8 cellular contexts compared by ENCODE assay signal in genomic region chr19:18109731-18110671, GRCh38. TPM values are rescaled to one million over a fixed set of nuclear protein-coding genes. Genes with fewer than 3 reads are reported as not detected.
DNase-seq lines count a peak whose midpoint lies in the region; ATAC-seq, FAIRE-seq and TF ChIP-seq lines count a peak whose summit lies in the region.

No MANE protein-coding gene starts in this region.

- FAIRE-seq in kidney (lab: Jason Lieb, UNC), result no peak

- no peaks in the 10 kb centered on the region for H3K4me1 ChIP-seq in RWPE2 (ENCODE audit: insufficient read depth, poor library complexity, severe bottlenecking)
- peaks cover 15 to 22% of the 10 kb centered on the region in 2 donors for H3K4me1 ChIP-seq in kidney (ENCODE audit: control insufficient read depth in 1 of 2, insufficient read depth in 1 of 2, low read depth in 1 of 2, low read length in 2 of 2)

- intact Hi-C loops in kidney (cut with DNase I), result no loop called here

- H3K9me3 ChIP-seq in RWPE2 (ENCODE audit: severe bottlenecking), result no peaks in the 10 kb centered on the region
- no peaks in the 10 kb centered on the region for H3K9me3 ChIP-seq in kidney (ENCODE audit: control insufficient read depth in 1 of 2, low read length in 2 of 2)

- H3K36me3 ChIP-seq in RWPE2 (ENCODE audit: low read depth), result peaks cover 6% of the 10 kb centered on the region; the same call in 1 of the 2 replicates
- H3K36me3 ChIP-seq in brain microvascular endothelial cell (replicated peaks), result no peaks in the 10 kb centered on the region
- peaks cover 3 to 11% of the 10 kb centered on the region in 2 donors for H3K36me3 ChIP-seq in kidney (ENCODE audit: control insufficient read depth in 1 of 2, insufficient read depth in 2 of 2, low read length in 2 of 2)

- no peaks in the 10 kb centered on the region for H3K27me3 ChIP-seq in RWPE2 (ENCODE audit: insufficient read depth, poor library complexity, severe bottlenecking)
- no peaks in the 10 kb centered on the region for H3K27me3 ChIP-seq in brain microvascular endothelial cell (replicated peaks)

- ATAC-seq in RWPE2 (ENCODE audit: low read depth) (peak; percentile 67), GM19455 (IDR thresholded peaks at IDR 0.05; ENCODE audit: unreplicated experiment) (no peak)

- H3K27ac ChIP-seq in RWPE2 (ENCODE audit: poor library complexity, severe bottlenecking), result no peak overlapping the region
- H3K27ac ChIP-seq in brain microvascular endothelial cell, result no peak overlapping the region
- peak overlapping the region; percentile 71 to 77 for H3K27ac ChIP-seq in kidney (ENCODE audit: low read depth in 2 of 2, low read length in 2 of 2)

- peak overlapping the region; percentile 73 for H3K4me3 ChIP-seq in RWPE2 (ENCODE audit: severe bottlenecking)
- peak overlapping the region; percentile 63 for H3K4me3 ChIP-seq in brain microvascular endothelial cell (ENCODE audit: low read depth, low read length)
- H3K4me3 ChIP-seq in kidney (ENCODE audit: low read length in 2 of 2), result peak overlapping the region; percentile 58 to 74

- TF ChIP-seq CTCF in RWPE2 (IDR thresholded peaks at IDR 0.05; ENCODE audit: poor library complexity, severe bottlenecking), result no peak
- no peak for TF ChIP-seq CTCF in brain microvascular endothelial cell (IDR thresholded peaks at IDR 0.05; ENCODE audit: low read depth, low read length, missing control alignments)
- TF ChIP-seq CTCF in kidney (IDR thresholded peaks at IDR 0.05; ENCODE audit: borderline replicate concordance, extremely low read depth, insufficient read depth), result no peak

- DNase-seq in SKM-1 treated with dmso at 0.1 percent for 144 hours (lab: John Stamatoyannopoulos, UW; ENCODE audit: unreplicated experiment) (peak; percentile 34), SKM-1 (lab: John Stamatoyannopoulos, UW; ENCODE audit: unreplicated experiment) (no peak), RWPE2 (ENCODE audit: low spot score) (no peak), brain microvascular endothelial cell (no peak), kidney (peak; percentile 89), amniotic stem cell (lab: John Stamatoyannopoulos, UW) (no peak)
- peak; percentile 37 to 61 for DNase-seq in stimulated activated CD4-positive, alpha-beta T cell treated with anti-CD3 and anti-CD28 coated beads, Interleukin-1b, Interleukin-23, amount 100 ng/mL, for 4 hours (ENCODE audit: low read depth in 2 of 2)

- H3K9ac ChIP-seq in kidney (ENCODE audit: low read length in 2 of 2), result peak overlapping the region; percentile 58 to 69

- in situ Hi-C loops in brain microvascular endothelial cell (cut with HindIII; ENCODE audit: low pct_ligation_motif_present, low sequenced_read_pairs), result no loop called here

RNA-seq across cellular contexts. Expression of gene MAST3, which starts 12.4 kb away (rescaled TPM):
- total RNA-seq in kidney, result 16.0 TPM
- 5.6 TPM for polyA plus RNA-seq in kidney (ENCODE audit: insufficient read depth, low read depth, low replicate concordance)

RNA-seq across cellular contexts. Expression of gene IL12RB1, which starts 23.3 kb away (rescaled TPM):
- total RNA-seq in kidney, result 3.2 TPM
- 0.45 TPM for polyA plus RNA-seq in kidney (ENCODE audit: insufficient read depth, low read depth, low replicate concordance)

RNA-seq across cellular contexts. Expression of gene PIK3R2, which starts 43.0 kb away (rescaled TPM):
- 29.6 TPM for total RNA-seq in kidney
- polyA plus RNA-seq in kidney (ENCODE audit: insufficient read depth, low read depth, low replicate concordance), result 10.1 TPM

Comparison
In these comparisons a context has a peak if more than half of its experiments do, and no peak if none do; other contexts are left out.
1. DNase-seq: peak in SKM-1 treated with dmso at 0.1 percent for 144 hours (single experiment), kidney (single experiment) and stimulated activated CD4-positive, alpha-beta T cell treated with anti-CD3 and anti-CD28 coated beads, Interleukin-1b, Interleukin-23, amount 100 ng/mL, for 4 hours (2 of 2); none in SKM-1 (single experiment), RWPE2 (single experiment), brain microvascular endothelial cell (single experiment) and amniotic stem cell (single experiment).
2. H3K27ac ChIP-seq: peak in kidney (2 of 2); none in RWPE2 (single experiment) and brain microvascular endothelial cell (single experiment).
3. Peak in every context shown above with its lines, with median percentiles within 50 percentile points of each other: H3K4me3 ChIP-seq.